ENCODE assay signal across 10 cellular contexts in genomic region chr4:67576538-67576937, GRCh38. TPM values are rescaled to one million over a fixed set of nuclear protein-coding genes. Genes with fewer than 3 reads are reported as not detected.
DNase-seq lines count a peak whose midpoint lies in the region; ATAC-seq, FAIRE-seq and TF ChIP-seq lines count a peak whose summit lies in the region.
"Had no signal": no experiment of that assay in that cellular context is flagged by ENCODE, and none has a peak within 500 bp of the region (broad histone marks: within the 10 kb centered on the region; RNA-seq: fewer than 3 reads in every experiment).

No MANE protein-coding gene starts in this region.

- no peaks in the 10 kb centered on the region for H3K9me2 ChIP-seq in GM23248 (ENCODE audit: insufficient read depth)

- H3K36me3 ChIP-seq in K562 (ENCODE audit: control insufficient read depth, insufficient read depth, low read length), result no peaks in the 10 kb centered on the region; the same call in 2 of the 3 replicates
- H3K36me3 ChIP-seq in GM23248 (ENCODE audit: low read depth), result no peaks in the 10 kb centered on the region
- H3K36me3 ChIP-seq in gastrocnemius medialis, result no peaks in the 10 kb centered on the region
- H3K36me3 ChIP-seq in prostate gland, result no peaks in the 10 kb centered on the region
- H3K36me3 ChIP-seq: esophagus muscularis mucosa had no signal

- peaks cover 3 to 50% of the 10 kb centered on the region in 2 experiments; a peak in 3 of 5 replicates for H3K4me1 ChIP-seq in K562 (replicated peaks in 1 of 2; ENCODE audit: control insufficient read depth in 2 of 2, insufficient read depth in 2 of 2, low read length in 2 of 2)
- H3K4me1 ChIP-seq in GM23248 (ENCODE audit: insufficient read depth), result no peaks in the 10 kb centered on the region
- H3K4me1 ChIP-seq in gastrocnemius medialis, result no peaks in the 10 kb centered on the region
- no peaks in the 10 kb centered on the region for H3K4me1 ChIP-seq in prostate gland (replicated peaks)
- H3K4me1 ChIP-seq: esophagus muscularis mucosa had no signal

- ATAC-seq in GM18517 (IDR thresholded peaks at IDR 0.05; ENCODE audit: unreplicated experiment) (peak; percentile 43), GM21515 (IDR thresholded peaks at IDR 0.05; ENCODE audit: unreplicated experiment) (peak; percentile 40), HG03139 (IDR thresholded peaks at IDR 0.05; ENCODE audit: unreplicated experiment) (peak; percentile 35), K562 (no peak; the same call in 2 of the 3 replicates), gastrocnemius medialis (no peak)

- TF ChIP-seq POLR2A in K562 (conservative IDR thresholded peaks at IDR 0.05), result no peak
- TF ChIP-seq POLR2A in gastrocnemius medialis (IDR thresholded peaks at IDR 0.05), result no peak
- TF ChIP-seq POLR2A in prostate gland (IDR thresholded peaks at IDR 0.05), result no peak

- no peak for DNase-seq in K562 (ENCODE audit: extremely low read depth in 1 of 4, low spot score in 3 of 4)
- DNase-seq in GM23248, result no peak
- DNase-seq in gastrocnemius medialis, result no peak
- DNase-seq in prostate gland (ENCODE audit: low spot score), result no peak
- DNase-seq: DMS153, NCI-H82 had no signal

- TF ChIP-seq EP300 in K562 (IDR thresholded peaks at IDR 0.05; ENCODE audit: low read length), result no peak

- CTCF ChIA-PET in K562 (lab: Yijun Ruan, JAX; ENCODE audit: low intra/inter-chr PET ratio), result no interaction called here

- H3K79me2 ChIP-seq in K562 (ENCODE audit: control insufficient read depth, insufficient read depth, low read length), result no peaks in the 10 kb centered on the region
- no peaks in the 10 kb centered on the region for H3K79me2 ChIP-seq in GM23248 (ENCODE audit: insufficient read depth)

- TF ChIP-seq RAD21 in K562 (CRISPR knock-in tag; conservative IDR thresholded peaks at IDR 0.05 in 1 of 2, IDR thresholded peaks at IDR 0.05 in 1 of 2), result no peak

- peak overlapping the region; percentile 4; the same call in 1 of the 2 replicates for H3K4me2 ChIP-seq in K562 (ENCODE audit: insufficient read depth, low read length)
- no peak overlapping the region for H3K4me2 ChIP-seq in GM23248 (ENCODE audit: unreplicated experiment)

- H4K20me1 ChIP-seq in K562 (replicated peaks; ENCODE audit: control insufficient read depth, insufficient read depth, low read length) (no peaks in the 10 kb centered on the region), GM23248 (ENCODE audit: insufficient read depth) (no peaks in the 10 kb centered on the region)

- FAIRE-seq in K562 (lab: Jason Lieb, UNC), result no peak

- intact Hi-C loops in K562 (cut with micrococcal nuclease), result no loop called here
- intact Hi-C loops in gastrocnemius medialis (cut with DNase I; ENCODE audit: low total_unique reads), result no loop called here
- intact Hi-C loops in prostate gland (cut with DNase I), result no loop called here

- H3F3A ChIP-seq in GM23248 (ENCODE audit: insufficient read depth), result no peaks in the 10 kb centered on the region

- H3K9me3 ChIP-seq in K562 (replicated peaks; ENCODE audit: control insufficient read depth, insufficient read depth, low read depth, low read length), result no peaks in the 10 kb centered on the region; the same call in 1 of the 2 replicates
- H3K9me3 ChIP-seq in GM23248 (ENCODE audit: low read depth), result no peaks in the 10 kb centered on the region
- no peaks in the 10 kb centered on the region for H3K9me3 ChIP-seq in gastrocnemius medialis
- H3K9me3 ChIP-seq in prostate gland, result no peaks in the 10 kb centered on the region
- H3K9me3 ChIP-seq: esophagus muscularis mucosa had no signal

- no TSS peak for BruUV-seq in K562 (replicated peaks; lab: Mats Ljungman, UMichigan)

- in situ Hi-C loops in K562 (cut with MboI) (no loop called here), GM23248 (cut with MboI) (no loop called here), gastrocnemius medialis (cut with MboI; ENCODE audit: low sequenced_read_pairs in 4 of 4) (no loop called here)

- H3K9ac ChIP-seq in K562 (ENCODE audit: insufficient read depth in 1 of 2, low read depth in 2 of 2, low read length in 2 of 2) (peak overlapping the region in 1 of 2 experiments; percentile 77; a peak in 2 of 4 replicates), GM23248 (no peak overlapping the region)

- TF ChIP-seq CTCF in K562 (IDR thresholded peaks at IDR 0.05 in 2 of 3, conservative IDR thresholded peaks at IDR 0.05 in 1 of 3; ENCODE audit: insufficient read depth in 2 of 3, low read depth in 1 of 3, low read length in 3 of 3) (no peak), gastrocnemius medialis (IDR thresholded peaks at IDR 0.05 in 4 of 5, conservative IDR thresholded peaks at IDR 0.05 in 1 of 5) (no peak), prostate gland (IDR thresholded peaks at IDR 0.05) (no peak)

- no peaks in the 10 kb centered on the region for H3K27me3 ChIP-seq in K562 (ENCODE audit: control insufficient read depth in 2 of 2, insufficient read depth in 2 of 2, low read length in 2 of 2)
- H3K27me3 ChIP-seq in GM23248 (replicated peaks; ENCODE audit: insufficient read depth), result no peaks in the 10 kb centered on the region; the same call in 1 of the 2 replicates
- no peaks in the 10 kb centered on the region for H3K27me3 ChIP-seq in gastrocnemius medialis
- H3K27me3 ChIP-seq in prostate gland (replicated peaks; ENCODE audit: insufficient read depth), result no peaks in the 10 kb centered on the region
- H3K27me3 ChIP-seq: esophagus muscularis mucosa had no signal

- H3K4me3 ChIP-seq in K562 (no peak overlapping the region), GM23248 (no peak overlapping the region), gastrocnemius medialis (no peak overlapping the region), prostate gland (no peak overlapping the region)
- H3K4me3 ChIP-seq: esophagus muscularis mucosa had no signal

- H3K27ac ChIP-seq in K562 (ENCODE audit: extremely low read depth, low read depth, low read length) (peak overlapping the region; percentile 94), GM23248 (no peak overlapping the region), gastrocnemius medialis (no peak overlapping the region), prostate gland (no peak overlapping the region)
- H3K27ac ChIP-seq: esophagus muscularis mucosa had no signal

- peak overlapping the region; percentile 96 for H2AFZ ChIP-seq in K562 (ENCODE audit: low read depth, low read length)
- no peak overlapping the region for H2AFZ ChIP-seq in GM23248

- H3K9me1 ChIP-seq in K562 (ENCODE audit: control insufficient read depth, insufficient read depth, low read length), result no peaks in the 10 kb centered on the region

- WGBS in K562 (ENCODE audit: insufficient coverage, low coverage, missing lambda C conversion rate), result 52% methylated on average over 1 of the region's 1 CpG
- WGBS in GM23248 (ENCODE audit: low coverage in 1 of 2, low lambda C conversion rate in 2 of 2, missing lambda C conversion rate in 2 of 2), 2 experiments, result 85 to 95% methylated on average over 1 of the region's 1 CpG
- WGBS in prostate gland, result 96% methylated on average over 1 of the region's 1 CpG

- POLR2A ChIA-PET in K562 (lab: Yijun Ruan, JAX), result interaction anchor here (1.3 to 1.5 kb wide), 3 partner anchors 23 to 33 kb away, joined by 3 to 4 read pairs (median 4); no protein-coding TSS in a partner anchor

TF ChIP-seq in K562, 482 proteins besides CTCF, POLR2A, EP300 and RAD21 (continues in another document):
- no peak for TF ChIP-seq SREBF1 (IDR thresholded peaks at IDR 0.05; ENCODE audit: borderline replicate concordance, low read depth, low read length)

RNA-seq across cellular contexts. Expression of gene STAP1, which starts 18.0 kb away (rescaled TPM):
- total RNA-seq in K562 (2011; cell fraction: chromatin; rRNA removed; ENCODE audit: low replicate concordance), result not detected in 2 replicates
- not detected in 2 replicates for total RNA-seq in K562 (2011; cell fraction: nucleolus; rRNA removed)
- not detected in 2 replicates for total RNA-seq in K562 (2011; cell fraction: nucleoplasm; rRNA removed)
- total RNA-seq in K562 (2014; rRNA removed), result 0.50 and 1.2 TPM in 2 replicates
- 1.6 and 1.8 TPM in 2 replicates for total RNA-seq in K562 (2014; rRNA removed; fragmentation: Illumina TruSeq; extraction: Trizol)
- total RNA-seq in K562 (2015; rRNA removed; fragmentation: Illumina TruSeq; extraction: Trizol), result 5.2 and 5.6 TPM in 2 replicates
- 1.2 and 1.3 TPM in 2 replicates for total RNA-seq in K562 (2021)
- polyA plus RNA-seq in K562 (2011; rRNA removed), result 0.50 and 0.53 TPM in 2 replicates
- polyA plus RNA-seq in K562 (2011; cell fraction: cytosol; rRNA removed), result 0.07 and 0.16 TPM in 2 replicates
- polyA plus RNA-seq in K562 (2011; cell fraction: nucleus; rRNA removed), result 0.21 TPM in 1 of 2 replicates, not detected in the other
- 2.8 and 4.9 TPM in 2 replicates for polyA plus RNA-seq in K562 (2012)
- polyA plus RNA-seq in K562 (2014; fragmentation: Illumina TruSeq; extraction: Trizol), result 1.4 and 1.6 TPM in 2 replicates
- polyA plus RNA-seq in K562 (2014; fragmentation: Nextera tagmentation; extraction: Ambion mirVana), result 1 to 10 TPM; 1.9 to 2.0 TPM
- polyA plus RNA-seq in K562 (2014; rRNA removed), result 1.3 and 1.8 TPM in 2 replicates
- 0.25 and 0.72 TPM in 2 replicates for polyA minus RNA-seq in K562 (2011; rRNA and poly(A)+ RNA removed)
- polyA minus RNA-seq in K562 (2011; cell fraction: cytosol; rRNA and poly(A)+ RNA removed), result not detected in 2 replicates
- polyA minus RNA-seq in K562 (2011; cell fraction: nucleus; rRNA and poly(A)+ RNA removed), result not detected in 2 replicates
- total RNA-seq in GM23248 (2014; rRNA removed; shearing (Covaris generic)), result not detected in 2 replicates
- not detected in 2 replicates for polyA plus RNA-seq in GM23248 (2016; fragmentation: Nextera tagmentation; extraction: Ambion mirVana)
- not detected for total RNA-seq in gastrocnemius medialis
- total RNA-seq in prostate gland, result under 1 TPM in 1 of 2 donors, not detected in 1; 0.34 TPM

RNA-seq across cellular contexts. Expression of gene CENPC, which starts 31.2 kb away (rescaled TPM):
- total RNA-seq in K562 (2011; cell fraction: chromatin; rRNA removed; ENCODE audit: low replicate concordance), result 47.0 and 259 TPM in 2 replicates
- total RNA-seq in K562 (2011; cell fraction: nucleolus; rRNA removed), result 24.8 and 32.0 TPM in 2 replicates
- 83.2 and 129 TPM in 2 replicates for total RNA-seq in K562 (2011; cell fraction: nucleoplasm; rRNA removed)
- total RNA-seq in K562 (2014; rRNA removed) (21.5 and 31.4 TPM in 2 replicates), K562 (2014; rRNA removed; fragmentation: Illumina TruSeq; extraction: Trizol) (47.7 and 61.7 TPM in 2 replicates), K562 (2015; rRNA removed; fragmentation: Illumina TruSeq; extraction: Trizol) (42.2 and 48.5 TPM in 2 replicates), K562 (2021) (27.9 and 30.5 TPM in 2 replicates), gastrocnemius medialis (10 to 100 TPM in 1 of 4 donors, 1 to 10 TPM in 3; 2.4 to 10.4 (median 5.2) TPM), prostate gland (10 to 100 TPM; 26.4 to 33.2 TPM)
- polyA plus RNA-seq in K562 (2011; rRNA removed) (32.5 and 38.6 TPM in 2 replicates), K562 (2014; fragmentation: Illumina TruSeq; extraction: Trizol) (28.0 and 30.8 TPM in 2 replicates), K562 (2014; fragmentation: Nextera tagmentation; extraction: Ambion mirVana) (10 to 100 TPM; 18.1 TPM), K562 (2014; rRNA removed) (19.3 and 28.7 TPM in 2 replicates), GM23248 (2016; fragmentation: Nextera tagmentation; extraction: Ambion mirVana) (8.4 and 10.1 TPM in 2 replicates)
- 3.2 and 7.4 TPM in 2 replicates for polyA plus RNA-seq in K562 (2011; cell fraction: cytosol; rRNA removed)
- 32.1 and 44.8 TPM in 2 replicates for polyA plus RNA-seq in K562 (2011; cell fraction: nucleus; rRNA removed)
- 12.1 and 15.3 TPM in 2 replicates for polyA plus RNA-seq in K562 (2012)
- polyA minus RNA-seq in K562 (2011; rRNA and poly(A)+ RNA removed), result 61.4 and 85.3 TPM in 2 replicates
- polyA minus RNA-seq in K562 (2011; cell fraction: cytosol; rRNA and poly(A)+ RNA removed), result 15.2 and 18.5 TPM in 2 replicates
- 87.5 and 162 TPM in 2 replicates for polyA minus RNA-seq in K562 (2011; cell fraction: nucleus; rRNA and poly(A)+ RNA removed)
- 6.6 and 11.3 TPM in 2 replicates for total RNA-seq in GM23248 (2014; rRNA removed; shearing (Covaris generic))

Comparison
In these comparisons a context has a peak if more than half of its experiments do, and no peak if none do; other contexts are left out.
1. ATAC-seq: peak in GM18517 (single experiment), GM21515 (single experiment) and HG03139 (single experiment); none in K562 (single experiment) and gastrocnemius medialis (0 of 2).